2 cellular contexts compared by ENCODE assay signal in genomic region chr10:98486421-98486820, GRCh38.
TF ChIP-seq lines count a peak whose summit lies in the region.

No MANE protein-coding gene starts in this region.

TF ChIP-seq in GM23338, 12 proteins besides CTCF, POLR2A, EP300 and RAD21 (continued from another document):
- TF ChIP-seq CREB1 (CRISPR knock-in tag; IDR thresholded peaks at IDR 0.05; ENCODE audit: low read depth) (no peak), JUNB (IDR thresholded peaks at IDR 0.05; ENCODE audit: unreplicated experiment) (no peak), ETS1 (IDR thresholded peaks at IDR 0.05) (no peak), EZH2 (IDR thresholded peaks at IDR 0.05; ENCODE audit: low read depth, unreplicated experiment) (no peak), NANOG (IDR thresholded peaks at IDR 0.05; ENCODE audit: borderline replicate concordance) (no peak), POLR2AphosphoS5 (IDR thresholded peaks at IDR 0.05; ENCODE audit: low read depth) (no peak)
- TF ChIP-seq, protein P1, sequence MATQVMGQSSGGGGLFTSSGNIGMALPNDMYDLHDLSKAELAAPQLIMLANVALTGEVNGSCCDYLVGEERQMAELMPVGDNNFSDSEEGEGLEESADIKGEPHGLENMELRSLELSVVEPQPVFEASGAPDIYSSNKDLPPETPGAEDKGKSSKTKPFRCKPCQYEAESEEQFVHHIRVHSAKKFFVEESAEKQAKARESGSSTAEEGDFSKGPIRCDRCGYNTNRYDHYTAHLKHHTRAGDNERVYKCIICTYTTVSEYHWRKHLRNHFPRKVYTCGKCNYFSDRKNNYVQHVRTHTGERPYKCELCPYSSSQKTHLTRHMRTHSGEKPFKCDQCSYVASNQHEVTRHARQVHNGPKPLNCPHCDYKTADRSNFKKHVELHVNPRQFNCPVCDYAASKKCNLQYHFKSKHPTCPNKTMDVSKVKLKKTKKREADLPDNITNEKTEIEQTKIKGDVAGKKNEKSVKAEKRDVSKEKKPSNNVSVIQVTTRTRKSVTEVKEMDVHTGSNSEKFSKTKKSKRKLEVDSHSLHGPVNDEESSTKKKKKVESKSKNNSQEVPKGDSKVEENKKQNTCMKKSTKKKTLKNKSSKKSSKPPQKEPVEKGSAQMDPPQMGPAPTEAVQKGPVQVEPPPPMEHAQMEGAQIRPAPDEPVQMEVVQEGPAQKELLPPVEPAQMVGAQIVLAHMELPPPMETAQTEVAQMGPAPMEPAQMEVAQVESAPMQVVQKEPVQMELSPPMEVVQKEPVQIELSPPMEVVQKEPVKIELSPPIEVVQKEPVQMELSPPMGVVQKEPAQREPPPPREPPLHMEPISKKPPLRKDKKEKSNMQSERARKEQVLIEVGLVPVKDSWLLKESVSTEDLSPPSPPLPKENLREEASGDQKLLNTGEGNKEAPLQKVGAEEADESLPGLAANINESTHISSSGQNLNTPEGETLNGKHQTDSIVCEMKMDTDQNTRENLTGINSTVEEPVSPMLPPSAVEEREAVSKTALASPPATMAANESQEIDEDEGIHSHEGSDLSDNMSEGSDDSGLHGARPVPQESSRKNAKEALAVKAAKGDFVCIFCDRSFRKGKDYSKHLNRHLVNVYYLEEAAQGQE (IDR thresholded peaks at IDR 0.05; ENCODE audit: unreplicated experiment): no peak
- TF ChIP-seq, protein P2, sequence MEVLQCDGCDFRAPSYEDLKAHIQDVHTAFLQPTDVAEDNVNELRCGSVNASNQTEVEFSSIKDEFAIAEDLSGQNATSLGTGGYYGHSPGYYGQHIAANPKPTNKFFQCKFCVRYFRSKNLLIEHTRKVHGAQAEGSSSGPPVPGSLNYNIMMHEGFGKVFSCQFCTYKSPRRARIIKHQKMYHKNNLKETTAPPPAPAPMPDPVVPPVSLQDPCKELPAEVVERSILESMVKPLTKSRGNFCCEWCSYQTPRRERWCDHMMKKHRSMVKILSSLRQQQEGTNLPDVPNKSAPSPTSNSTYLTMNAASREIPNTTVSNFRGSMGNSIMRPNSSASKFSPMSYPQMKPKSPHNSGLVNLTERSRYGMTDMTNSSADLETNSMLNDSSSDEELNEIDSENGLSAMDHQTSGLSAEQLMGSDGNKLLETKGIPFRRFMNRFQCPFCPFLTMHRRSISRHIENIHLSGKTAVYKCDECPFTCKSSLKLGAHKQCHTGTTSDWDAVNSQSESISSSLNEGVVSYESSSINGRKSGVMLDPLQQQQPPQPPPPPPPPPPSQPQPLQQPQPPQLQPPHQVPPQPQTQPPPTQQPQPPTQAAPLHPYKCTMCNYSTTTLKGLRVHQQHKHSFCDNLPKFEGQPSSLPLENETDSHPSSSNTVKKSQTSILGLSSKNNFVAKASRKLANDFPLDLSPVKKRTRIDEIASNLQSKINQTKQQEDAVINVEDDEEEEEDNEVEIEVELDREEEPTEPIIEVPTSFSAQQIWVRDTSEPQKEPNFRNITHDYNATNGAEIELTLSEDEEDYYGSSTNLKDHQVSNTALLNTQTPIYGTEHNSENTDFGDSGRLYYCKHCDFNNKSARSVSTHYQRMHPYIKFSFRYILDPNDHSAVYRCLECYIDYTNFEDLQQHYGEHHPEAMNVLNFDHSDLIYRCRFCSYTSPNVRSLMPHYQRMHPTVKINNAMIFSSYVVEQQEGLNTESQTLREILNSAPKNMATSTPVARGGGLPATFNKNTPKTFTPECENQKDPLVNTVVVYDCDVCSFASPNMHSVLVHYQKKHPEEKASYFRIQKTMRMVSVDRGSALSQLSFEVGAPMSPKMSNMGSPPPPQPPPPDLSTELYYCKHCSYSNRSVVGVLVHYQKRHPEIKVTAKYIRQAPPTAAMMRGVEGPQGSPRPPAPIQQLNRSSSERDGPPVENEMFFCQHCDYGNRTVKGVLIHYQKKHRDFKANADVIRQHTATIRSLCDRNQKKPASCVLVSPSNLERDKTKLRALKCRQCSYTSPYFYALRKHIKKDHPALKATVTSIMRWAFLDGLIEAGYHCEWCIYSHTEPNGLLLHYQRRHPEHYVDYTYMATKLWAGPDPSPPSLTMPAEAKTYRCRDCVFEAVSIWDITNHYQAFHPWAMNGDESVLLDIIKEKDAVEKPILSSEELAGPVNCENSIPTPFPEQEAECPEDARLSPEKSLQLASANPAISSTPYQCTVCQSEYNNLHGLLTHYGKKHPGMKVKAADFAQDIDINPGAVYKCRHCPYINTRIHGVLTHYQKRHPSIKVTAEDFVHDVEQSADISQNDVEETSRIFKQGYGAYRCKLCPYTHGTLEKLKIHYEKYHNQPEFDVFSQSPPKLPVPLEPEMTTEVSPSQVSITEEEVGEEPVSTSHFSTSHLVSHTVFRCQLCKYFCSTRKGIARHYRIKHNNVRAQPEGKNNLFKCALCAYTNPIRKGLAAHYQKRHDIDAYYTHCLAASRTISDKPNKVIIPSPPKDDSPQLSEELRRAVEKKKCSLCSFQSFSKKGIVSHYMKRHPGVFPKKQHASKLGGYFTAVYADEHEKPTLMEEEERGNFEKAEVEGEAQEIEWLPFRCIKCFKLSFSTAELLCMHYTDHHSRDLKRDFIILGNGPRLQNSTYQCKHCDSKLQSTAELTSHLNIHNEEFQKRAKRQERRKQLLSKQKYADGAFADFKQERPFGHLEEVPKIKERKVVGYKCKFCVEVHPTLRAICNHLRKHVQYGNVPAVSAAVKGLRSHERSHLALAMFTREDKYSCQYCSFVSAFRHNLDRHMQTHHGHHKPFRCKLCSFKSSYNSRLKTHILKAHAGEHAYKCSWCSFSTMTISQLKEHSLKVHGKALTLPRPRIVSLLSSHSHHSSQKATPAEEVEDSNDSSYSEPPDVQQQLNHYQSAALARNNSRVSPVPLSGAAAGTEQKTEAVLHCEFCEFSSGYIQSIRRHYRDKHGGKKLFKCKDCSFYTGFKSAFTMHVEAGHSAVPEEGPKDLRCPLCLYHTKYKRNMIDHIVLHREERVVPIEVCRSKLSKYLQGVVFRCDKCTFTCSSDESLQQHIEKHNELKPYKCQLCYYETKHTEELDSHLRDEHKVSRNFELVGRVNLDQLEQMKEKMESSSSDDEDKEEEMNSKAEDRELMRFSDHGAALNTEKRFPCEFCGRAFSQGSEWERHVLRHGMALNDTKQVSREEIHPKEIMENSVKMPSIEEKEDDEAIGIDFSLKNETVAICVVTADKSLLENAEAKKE (CRISPR knock-in tag; IDR thresholded peaks at IDR 0.05): no peak
TF ChIP-seq in GM23338: peak in this region for 0.

TF ChIP-seq in HEK293T, 16 proteins besides CTCF, POLR2A, EP300 and RAD21 (continued from another document):
- TF ChIP-seq FOXK2 (IDR thresholded peaks at IDR 0.05) (no peak), ZNF384 (IDR thresholded peaks at IDR 0.05) (no peak), HDGF (IDR thresholded peaks at IDR 0.05; ENCODE audit: borderline replicate concordance) (no peak), FOXM1 (IDR thresholded peaks at IDR 0.05; ENCODE audit: borderline replicate concordance) (no peak), LEF1 (IDR thresholded peaks at IDR 0.05; ENCODE audit: borderline replicate concordance) (no peak), NFRKB (IDR thresholded peaks at IDR 0.05) (no peak), FOXA1 (IDR thresholded peaks at IDR 0.05) (no peak), L3MBTL2 (conservative IDR thresholded peaks at IDR 0.05) (no peak)
TF ChIP-seq in HEK293T: peak in this region for 0.
